ENCODE assay signal across 8 cellular contexts in genomic region chr11:36508743-36509142, GRCh38.
DNase-seq lines count a peak whose midpoint lies in the region; ATAC-seq and TF ChIP-seq lines count a peak whose summit lies in the region.

No MANE protein-coding gene starts in this region.

- H3K9me3 ChIP-seq in DOHH2 (ENCODE audit: control insufficient read depth, insufficient read depth, low read length) (no peaks in the 10 kb centered on the region), RWPE2 (ENCODE audit: severe bottlenecking) (no peaks in the 10 kb centered on the region), parathyroid adenoma (ENCODE audit: control insufficient read depth, low read length) (no peaks in the 10 kb centered on the region)

- H3F3A ChIP-seq in DOHH2 (ENCODE audit: control insufficient read depth, insufficient read depth), result no peaks in the 10 kb centered on the region

- no peak overlapping the region for H2AFZ ChIP-seq in parathyroid adenoma

- H3K9ac ChIP-seq in parathyroid adenoma, result no peak overlapping the region

- no peaks in the 10 kb centered on the region; the same call in 1 of the 2 replicates for H4K20me1 ChIP-seq in DOHH2 (ENCODE audit: control insufficient read depth, insufficient read depth, low read depth, low read length)

- H3K36me3 ChIP-seq in DOHH2 (ENCODE audit: control insufficient read depth, low read length), result peaks cover 12% of the 10 kb centered on the region; the same call in 1 of the 2 replicates
- H3K36me3 ChIP-seq in RWPE2 (ENCODE audit: low read depth), result peaks cover 21% of the 10 kb centered on the region
- H3K36me3 ChIP-seq in parathyroid adenoma (ENCODE audit: control insufficient read depth, insufficient read depth, low read length), result no peaks in the 10 kb centered on the region

- H3K4me1 ChIP-seq in DOHH2 (ENCODE audit: control insufficient read depth, low read length) (peaks cover 17% of the 10 kb centered on the region), RWPE2 (ENCODE audit: insufficient read depth, poor library complexity, severe bottlenecking) (peaks cover 10% of the 10 kb centered on the region), parathyroid adenoma (no peaks in the 10 kb centered on the region)

- no peaks in the 10 kb centered on the region for H3K9me2 ChIP-seq in DOHH2 (replicated peaks; ENCODE audit: control insufficient read depth, low read length)

- TF ChIP-seq CTCF in DOHH2 (IDR thresholded peaks at IDR 0.05; ENCODE audit: low read depth, low read length, poor library complexity, severe bottlenecking), result no peak
- no peak for TF ChIP-seq CTCF in RWPE2 (IDR thresholded peaks at IDR 0.05; ENCODE audit: poor library complexity, severe bottlenecking)
- TF ChIP-seq CTCF in parathyroid adenoma (IDR thresholded peaks at IDR 0.05), result no peak

- peaks cover 47% of the 10 kb centered on the region for H3K79me2 ChIP-seq in DOHH2 (ENCODE audit: control insufficient read depth, low read length)
- no peaks in the 10 kb centered on the region for H3K79me2 ChIP-seq in parathyroid adenoma

- ATAC-seq in RWPE2 (ENCODE audit: low read depth), result no peak
- no peak for ATAC-seq in GM21423 (IDR thresholded peaks at IDR 0.05; ENCODE audit: unreplicated experiment)

- no peak overlapping the region for H3K27ac ChIP-seq in DOHH2 (ENCODE audit: low read depth, low read length)
- no peak overlapping the region for H3K27ac ChIP-seq in RWPE2 (ENCODE audit: poor library complexity, severe bottlenecking)
- H3K27ac ChIP-seq in parathyroid adenoma, result peak overlapping the region; percentile 88

- H3K27me3 ChIP-seq in DOHH2 (ENCODE audit: control insufficient read depth, low read length), result no peaks in the 10 kb centered on the region
- H3K27me3 ChIP-seq in RWPE2 (ENCODE audit: insufficient read depth, poor library complexity, severe bottlenecking), result no peaks in the 10 kb centered on the region
- H3K27me3 ChIP-seq in parathyroid adenoma (ENCODE audit: control insufficient read depth, insufficient read depth, low read length), result no peaks in the 10 kb centered on the region

- no peak for DNase-seq in RWPE2 (ENCODE audit: low spot score)
- DNase-seq in erythroblast (lab: John Stamatoyannopoulos, UW), result peak; percentile 26 to 38
- DNase-seq in kidney tubule cell (ENCODE audit: low spot score), result no peak
- no peak for DNase-seq in NCI-H748 (lab: John Stamatoyannopoulos, UW; ENCODE audit: unreplicated experiment)
- DNase-seq in stimulated activated CD8-positive, alpha-beta memory T cell treated with anti-CD3 and anti-CD28 coated beads, Interleukin-4, amount 100 ng/mL, for 48 hours, result no peak

- H3K4me3 ChIP-seq in DOHH2 (ENCODE audit: low read length) (peak overlapping the region; percentile 93), RWPE2 (ENCODE audit: severe bottlenecking) (peak overlapping the region; percentile 88), parathyroid adenoma (ENCODE audit: low read depth, low read length) (peak overlapping the region; percentile 83)

- no peak for TF ChIP-seq POLR2A in erythroblast (IDR thresholded peaks at IDR 0.05; ENCODE audit: low read length)

- peak overlapping the region; percentile 92 for H3K4me2 ChIP-seq in DOHH2 (ENCODE audit: low read length)
- peak overlapping the region; percentile 74 for H3K4me2 ChIP-seq in parathyroid adenoma (ENCODE audit: low read length)

Comparison
In these comparisons a context has a peak if more than half of its experiments do, and no peak if none do; other contexts are left out.
1. DNase-seq: peak in erythroblast (2 of 2); none in RWPE2 (single experiment), kidney tubule cell (single experiment), NCI-H748 (single experiment) and stimulated activated CD8-positive, alpha-beta memory T cell treated with anti-CD3 and anti-CD28 coated beads, Interleukin-4, amount 100 ng/mL, for 48 hours (single experiment).
2. Peak in every context shown above with its lines, with median percentiles within 50 percentile points of each other: H3K4me3 ChIP-seq.